In the genomic region with DNA sequence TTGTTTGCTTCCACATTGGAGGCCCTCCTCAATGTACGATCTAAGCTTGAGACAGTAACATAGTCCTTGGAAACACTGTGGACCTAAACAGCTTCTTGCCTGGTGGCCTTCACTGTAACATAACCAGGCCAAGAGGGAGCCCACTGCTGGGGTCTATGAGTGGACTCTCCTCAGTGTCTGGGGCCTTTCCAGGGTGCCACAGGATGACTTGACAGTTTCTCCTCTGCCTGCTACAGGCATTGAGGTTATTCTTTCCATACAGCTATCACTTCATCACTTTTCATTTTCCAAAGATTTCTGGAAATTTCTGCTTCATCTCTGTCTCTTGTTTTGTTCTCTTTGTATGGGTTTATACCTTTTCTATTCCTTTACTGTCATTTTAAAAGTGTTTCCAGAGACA, we compare ENCODE assay signal across 27 cellular contexts. TPM values are rescaled to one million over a fixed set of nuclear protein-coding genes. Genes with fewer than 3 reads are reported as not detected.
A peak's percentile ranks its signal among the peaks of the same experiment; 100 is the strongest.
DNase-seq lines count a peak whose midpoint lies in the region; ATAC-seq, FAIRE-seq and TF ChIP-seq lines count a peak whose summit lies in the region.
"Had no signal": no experiment of that assay in that cellular context is flagged by ENCODE, and none has a peak within 500 bp of the region (broad histone marks: within the 10 kb centered on the region; RNA-seq: fewer than 3 reads in every experiment).

No MANE protein-coding gene starts in this region.

- H3K56ac ChIP-seq in IMR-90 (ENCODE audit: extremely low read depth, insufficient read depth, low read length), result no peak overlapping the region

- no peak for TF ChIP-seq EP300 in A549 (IDR thresholded peaks at IDR 0.05)

- H4K5ac ChIP-seq in IMR-90 (ENCODE audit: low read depth, low read length), result no peak overlapping the region

- H4K20me1 ChIP-seq in IMR-90 (ENCODE audit: insufficient read depth, low read length), result no peaks in the 10 kb centered on the region
- H4K20me1 ChIP-seq: BLaER1 had no signal

- in situ Hi-C loops in IMR-90 (cut with MboI; ENCODE audit: low sequenced_read_pairs), result no loop called here

- TF ChIP-seq RAD21 in A549 (conservative IDR thresholded peaks at IDR 0.05 in 1 of 2, IDR thresholded peaks at IDR 0.05 in 1 of 2) (no peak), IMR-90 (IDR thresholded peaks at IDR 0.05; ENCODE audit: low read length) (no peak)

- POLR2A ChIA-PET in A549 (lab: Yijun Ruan, JAX), result no interaction called here
- POLR2A ChIA-PET in IMR-90 (lab: Charles Lee; ENCODE audit: unreplicated experiment), result no interaction called here

- no peak overlapping the region for H3K9ac ChIP-seq in IMR-90 (ENCODE audit: low read depth, low read length)
- H3K9ac ChIP-seq: BLaER1 had no signal

- no peak for ATAC-seq in A549
- ATAC-seq in IMR-90 (ENCODE audit: low read depth), result no peak
- ATAC-seq: GM12878 had no signal

- no peaks in the 10 kb centered on the region for H3K36me3 ChIP-seq in IMR-90 (ENCODE audit: control insufficient read depth, insufficient read depth, low read length)
- H3K36me3 ChIP-seq: BE2C, BLaER1 had no signal

- no peak overlapping the region for H2BK20ac ChIP-seq in IMR-90 (ENCODE audit: low read depth, low read length)

- no peak for TF ChIP-seq POLR2A in A549 (IDR thresholded peaks at IDR 0.05; ENCODE audit: low read length)
- no peak for TF ChIP-seq POLR2A in IMR-90 (IDR thresholded peaks at IDR 0.05; ENCODE audit: low read depth, low read length)

- dilution Hi-C loops in IMR-90 (cut with HindIII; ENCODE audit: low sequenced_read_pairs, unreplicated experiment), result no loop called here

- H3K9me3 ChIP-seq in A549 (no peaks in the 10 kb centered on the region), IMR-90 (ENCODE audit: control insufficient read depth, insufficient read depth, low read length) (no peaks in the 10 kb centered on the region)
- H3K9me3 ChIP-seq: BE2C, BLaER1 had no signal

- H3K27me3 ChIP-seq in IMR-90 (ENCODE audit: control insufficient read depth, insufficient read depth, low read length), result no peaks in the 10 kb centered on the region
- H3K27me3 ChIP-seq: BE2C, BLaER1 had no signal

- H3K27ac ChIP-seq in A549, result no peak overlapping the region
- H3K27ac ChIP-seq in IMR-90 (ENCODE audit: insufficient read depth, low read length), result no peak overlapping the region
- H3K27ac ChIP-seq: BLaER1 had no signal

- H2BK15ac ChIP-seq in IMR-90 (ENCODE audit: low read depth, low read length), result no peak overlapping the region

- no peak overlapping the region for H2AFZ ChIP-seq in IMR-90 (replicated peaks; ENCODE audit: low read length, poor library complexity)

- CTCF ChIA-PET in A549 (lab: Yijun Ruan, JAX) (interaction anchor here (1.8 kb wide), 1 partner anchor 37 kb away, joined by 4 read pairs; no protein-coding TSS in a partner anchor), IMR-90 (lab: Yijun Ruan, JAX) (no interaction called here)

- no peak overlapping the region for H2AK9ac ChIP-seq in IMR-90 (replicated peaks; ENCODE audit: low read depth, low read length, poor library complexity)

- no peak overlapping the region for H3K23ac ChIP-seq in IMR-90 (ENCODE audit: low read depth, low read length)

- H3K4me3 ChIP-seq in A549, result no peak overlapping the region
- H3K4me3 ChIP-seq in IMR-90 (ENCODE audit: insufficient read depth, low read depth, low read length), result no peak overlapping the region
- H3K4me3 ChIP-seq: BLaER1, GM12878 had no signal

- intact Hi-C loops in IMR-90 (cut with micrococcal nuclease), result no loop called here

- H3K9me3 Mint-ChIP-seq in osteocyte (ENCODE audit: unreplicated experiment), result no peaks in the 10 kb centered on the region

- no peak overlapping the region for H3K14ac ChIP-seq in IMR-90 (replicated peaks; ENCODE audit: low read depth, low read length)

- peaks cover 13% of the 10 kb centered on the region for H3K27me3 Mint-ChIP-seq in osteocyte (ENCODE audit: unreplicated experiment)

- H2BK5ac ChIP-seq in IMR-90 (ENCODE audit: low read depth, low read length, poor library complexity, severe bottlenecking), result no peak overlapping the region

- no peak overlapping the region for H4K8ac ChIP-seq in IMR-90 (ENCODE audit: low read depth in 2 of 2, low read length in 2 of 2)

- no peaks in the 10 kb centered on the region for H3K9me1 ChIP-seq in IMR-90 (ENCODE audit: insufficient read depth, low read length)

- no peak overlapping the region for H2BK120ac ChIP-seq in IMR-90 (ENCODE audit: low read depth, low read length)

- H3K4me3 Mint-ChIP-seq in osteocyte (ENCODE audit: unreplicated experiment), result no peak overlapping the region
- H3K4me3 Mint-ChIP-seq: CD14-positive monocyte; CD4-positive, alpha-beta memory T cell; CD4-positive, CD25-positive, alpha-beta regulatory T cell; CD8-positive, alpha-beta memory T cell had no signal

- no peak overlapping the region for H3K4ac ChIP-seq in IMR-90 (ENCODE audit: low read depth, low read length)

- H3K4me2 ChIP-seq in A549, result no peak overlapping the region
- H3K4me2 ChIP-seq in IMR-90 (ENCODE audit: low read depth, low read length), result no peak overlapping the region
- H3K4me2 ChIP-seq: BLaER1 had no signal

- no peaks in the 10 kb centered on the region for H3K36me3 Mint-ChIP-seq in osteocyte (ENCODE audit: unreplicated experiment)
- H3K36me3 Mint-ChIP-seq: CD14-positive monocyte; CD4-positive, alpha-beta memory T cell; CD4-positive, CD25-positive, alpha-beta regulatory T cell; CD8-positive, alpha-beta memory T cell had no signal

- H3K27ac Mint-ChIP-seq in osteocyte (ENCODE audit: unreplicated experiment), result no peak overlapping the region
- H3K27ac Mint-ChIP-seq: CD14-positive monocyte; CD4-positive, alpha-beta memory T cell; CD4-positive, CD25-positive, alpha-beta regulatory T cell; CD8-positive, alpha-beta memory T cell had no signal

- TF ChIP-seq CTCF in A549 (IDR thresholded peaks at IDR 0.05) (no peak), IMR-90 (conservative IDR thresholded peaks at IDR 0.05; ENCODE audit: low read depth, low read length) (no peak), osteocyte (IDR thresholded peaks at IDR 0.05) (no peak)

- no peak overlapping the region for H2AK5ac ChIP-seq in IMR-90 (ENCODE audit: low read depth, low read length)

- DNase-seq in A549 (ENCODE audit: low read depth in 1 of 2, low spot score in 1 of 2) (no peak), IMR-90 (no peak), osteocyte (ENCODE audit: extremely low spot score, unreplicated experiment) (peak; percentile 30), AG20443 (ENCODE audit: low spot score) (no peak), SKM-1 treated with dmso at 0.1 percent for 144 hours (lab: John Stamatoyannopoulos, UW; ENCODE audit: unreplicated experiment) (no peak)
- DNase-seq: 8988T; BE2C; C1 segment of cervical spinal cord; CD4-positive, alpha-beta memory T cell; CD4-positive, CD25-positive, alpha-beta regulatory T cell; CD8-positive, alpha-beta memory T cell; COR-L47; DMS 273 treated with DMSO at 0.1 percent for 48 hours; DMS153; DMS53; DMS79; DND-41; EL; GDM1 had no signal

- H3K4me1 Mint-ChIP-seq in osteocyte (ENCODE audit: unreplicated experiment), result no peaks in the 10 kb centered on the region
- H3K4me1 Mint-ChIP-seq: CD4-positive, alpha-beta memory T cell; CD4-positive, CD25-positive, alpha-beta regulatory T cell; CD8-positive, alpha-beta memory T cell had no signal

- H3K18ac ChIP-seq in IMR-90 (ENCODE audit: low read depth, low read length), result no peak overlapping the region

- H3K79me1 ChIP-seq in IMR-90 (ENCODE audit: low read depth in 1 of 2, low read length in 2 of 2), result no peaks in the 10 kb centered on the region

- FAIRE-seq in A549 (lab: Jason Lieb, UNC), result no peak
- FAIRE-seq: A204.1, GM12878, GM12892, GM18507 had no signal

- no peak overlapping the region for H4K91ac ChIP-seq in IMR-90 (ENCODE audit: insufficient read depth, low read depth, low read length)

- no TSS peak for BruUV-seq in IMR-90 (replicated peaks; lab: Mats Ljungman, UMichigan)

- WGBS in A549 (ENCODE audit: missing lambda C conversion rate), result 58% methylated on average over 1 of the region's 1 CpG
- 80% methylated on average over 1 of the region's 1 CpG; no CpG with 5 or more reads in 1 of the 2 experiments for WGBS in IMR-90 (ENCODE audit: extremely low coverage in 2 of 2, insufficient read length in 1 of 2), 2 experiments

- no peaks in the 10 kb centered on the region for H3K4me1 ChIP-seq in A549
- H3K4me1 ChIP-seq in IMR-90 (ENCODE audit: control insufficient read depth, insufficient read depth, low read length), result no peaks in the 10 kb centered on the region
- H3K4me1 ChIP-seq: BE2C, BLaER1 had no signal

TF ChIP-seq in A549, 52 proteins besides CTCF, POLR2A, EP300 and RAD21:
- TF ChIP-seq NFE2L2 (conservative IDR thresholded peaks at IDR 0.05; ENCODE audit: low read length) (0 out of 2 replicates have a peak, but pooled peaks have one; percentile 33), HOXA7 (CRISPR knock-in tag; IDR thresholded peaks at IDR 0.05) (no peak)

TF ChIP-seq in IMR-90, 13 proteins besides CTCF, POLR2A, EP300 and RAD21 (continues in another document):
- TF ChIP-seq NFE2L2 (IDR thresholded peaks at IDR 0.05; ENCODE audit: low read depth, low read length), result 0 out of 2 replicates have a peak, but pooled peaks have one; percentile 26

RNA-seq across cellular contexts. Expression of a gene that starts 11.3 kb away (rescaled TPM):
- polyA plus RNA-seq in A549 (2011; rRNA removed) (not detected in 2 replicates), A549 (2017; fragmentation: RNase III; extraction: RNeasy Plus Mini Kit Qiagen cat#74134 plus additional on column Dnase treatment) (not detected in 3 replicates), IMR-90 (2012; rRNA removed) (not detected in 2 replicates)
- polyA plus RNA-seq in A549 (2012; cell fraction: cytosol; rRNA removed), result not detected in 2 replicates
- not detected in 2 replicates for polyA plus RNA-seq in A549 (2012; cell fraction: nucleus; rRNA removed)
- not detected in 2 replicates for polyA minus RNA-seq in A549 (2011; rRNA and poly(A)+ RNA removed)
- total RNA-seq in IMR-90 (2012; rRNA removed) (not detected in 2 replicates), osteocyte (not detected in 2 replicates)
- not detected in 2 replicates for polyA plus RNA-seq in IMR-90 (2012; cell fraction: cytosol; rRNA removed)
- not detected in 2 replicates for polyA plus RNA-seq in IMR-90 (2012; cell fraction: nucleus; rRNA removed; ENCODE audit: low replicate concordance)
- total RNA-seq: CD4-positive, alpha-beta memory T cell; CD4-positive, CD25-positive, alpha-beta regulatory T cell; CD8-positive, alpha-beta memory T cell; Daoy; G401; GM12878 had no signal
- polyA plus RNA-seq: CD14-positive monocyte; CD4-positive, alpha-beta memory T cell; CD4-positive, CD25-positive, alpha-beta regulatory T cell; CD8-positive, alpha-beta memory T cell had no signal

RNA-seq across cellular contexts. Expression of a gene that starts 31.3 kb away (rescaled TPM):
- polyA plus RNA-seq in A549 (2011; rRNA removed) (0.17 and 0.22 TPM in 2 replicates), A549 (2017; fragmentation: RNase III; extraction: RNeasy Plus Mini Kit Qiagen cat#74134 plus additional on column Dnase treatment) (0.16 to 0.30 TPM (median 0.24 TPM) in 3 replicates), IMR-90 (2012; rRNA removed) (not detected in 2 replicates)
- 0.13 and 0.26 TPM in 2 replicates for polyA plus RNA-seq in A549 (2012; cell fraction: cytosol; rRNA removed)
- not detected in 2 replicates for polyA plus RNA-seq in A549 (2012; cell fraction: nucleus; rRNA removed)
- polyA minus RNA-seq in A549 (2011; rRNA and poly(A)+ RNA removed), result not detected in 2 replicates
- total RNA-seq in IMR-90 (2012; rRNA removed) (not detected in 2 replicates), osteocyte (not detected in 2 replicates)
- polyA plus RNA-seq in IMR-90 (2012; cell fraction: cytosol; rRNA removed), result not detected in 2 replicates
- not detected in 2 replicates for polyA plus RNA-seq in IMR-90 (2012; cell fraction: nucleus; rRNA removed; ENCODE audit: low replicate concordance)
- total RNA-seq: CD4-positive, alpha-beta memory T cell; CD4-positive, CD25-positive, alpha-beta regulatory T cell; CD8-positive, alpha-beta memory T cell; GM12878 had no signal
- polyA plus RNA-seq: CD14-positive monocyte; CD4-positive, alpha-beta memory T cell; CD4-positive, CD25-positive, alpha-beta regulatory T cell; CD8-positive, alpha-beta memory T cell; GM12878 had no signal
